Comparison of ENCODE assay signal across 8 cellular contexts in the genomic region with DNA sequence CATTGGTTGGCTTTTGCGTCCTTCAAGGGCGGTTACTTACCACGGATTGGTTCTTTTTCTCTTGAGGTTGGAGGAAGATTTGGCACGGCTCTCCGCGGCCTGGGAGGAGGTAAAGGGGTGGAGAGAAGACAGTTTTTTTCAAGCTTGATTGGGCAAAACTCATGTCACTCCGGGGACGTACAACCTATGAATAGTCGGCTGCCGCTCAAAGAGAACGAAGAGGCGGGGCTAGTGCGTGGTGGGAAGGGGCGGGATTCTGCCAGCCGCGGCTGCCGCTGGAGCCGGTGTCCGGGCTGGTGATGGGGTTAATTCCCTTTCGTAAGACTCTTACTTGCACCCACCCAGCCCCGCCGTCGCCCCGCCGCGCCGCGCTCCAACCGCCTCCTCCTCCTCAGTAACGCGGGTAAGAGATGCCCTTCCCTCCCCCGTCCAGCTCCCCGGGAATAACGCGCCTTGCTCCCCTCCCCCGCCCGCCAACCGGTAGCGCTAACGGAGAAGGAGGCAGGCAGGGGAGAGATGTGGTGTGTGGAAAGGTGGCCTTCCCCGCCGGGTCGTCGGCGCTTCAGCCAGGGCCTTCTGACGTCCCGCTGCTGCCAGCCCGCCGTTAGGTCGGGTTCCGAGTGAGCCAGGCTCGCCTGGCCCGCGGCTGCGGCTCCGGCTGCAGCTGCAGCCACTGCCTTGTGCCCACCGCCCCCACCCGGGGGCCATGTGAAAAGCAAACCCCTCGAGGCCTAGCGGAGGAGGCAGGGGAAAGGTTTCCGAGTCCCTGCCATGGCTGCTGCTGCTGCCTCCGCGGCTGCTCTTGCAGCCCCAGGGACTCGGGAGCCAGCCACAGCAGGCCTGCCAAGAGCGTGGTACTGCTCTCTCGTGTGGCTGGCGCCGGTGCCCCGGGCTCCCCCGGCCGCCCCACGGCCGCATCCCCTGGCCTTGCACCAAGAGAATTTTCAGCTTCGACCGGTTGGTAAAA. TPM values are rescaled to one million over a fixed set of nuclear protein-coding genes. Genes with fewer than 3 reads are reported as not detected.
DNase-seq lines count a peak whose midpoint lies in the region; ATAC-seq lines count a peak whose summit lies in the region.

R3HDM1 (plus strand) TSS at position 254 of the 967 bp plus-strand sequence. CDS start 73,362 bp downstream, outside the sequence.

- ATAC-seq in GM19372 (IDR thresholded peaks at IDR 0.05; ENCODE audit: low read depth, unreplicated experiment) (peak; percentile 75), HG03558 (IDR thresholded peaks at IDR 0.05; ENCODE audit: extremely low read depth, unreplicated experiment) (peak; percentile 79), left lobe of liver (peak; percentile 88)

- DNase-seq in CD1c-positive myeloid dendritic cell (ENCODE audit: extremely low spot score) (peak; percentile 100), NCI-H748 treated with DMSO at 0.1 percent for 48 hours (lab: John Stamatoyannopoulos, UW) (peak; percentile 98), dedifferentiated amniotic fluid mesenchymal stem cell (ENCODE audit: extremely low spot score) (peak; percentile 100), left lobe of liver (ENCODE audit: low spot score) (peak; percentile 99)
- peak; percentile 77 to 96 for DNase-seq in activated CD4-positive, alpha-beta T cell treated with anti-CD3 and anti-CD28 coated beads, Interleukin-2, amount 50 U/mL, for 24 hours (ENCODE audit: low read depth in 1 of 2, low spot score in 1 of 2)
- peak; percentile 95 for DNase-seq in stimulated activated CD4-positive, alpha-beta T cell treated with anti-CD3 and anti-CD28 coated beads, Interleukin-2, amount 100 ng/mL, for 4 hours (ENCODE audit: low read depth)

RNA-seq across cellular contexts. Expression of gene R3HDM1, which starts in this region (rescaled TPM):
- 12.4 TPM for total RNA-seq in left lobe of liver

Comparison
In these comparisons a context has a peak if more than half of its experiments do, and no peak if none do; other contexts are left out.
1. Peak in every context shown above with its lines: DNase-seq and ATAC-seq.